In genomic region chr11:76778874-76779273, GRCh38 we compare ENCODE assay signal across 17 cellular contexts. TPM values are rescaled to one million over a fixed set of nuclear protein-coding genes. Genes with fewer than 3 reads are reported as not detected.
DNase-seq lines count a peak whose midpoint lies in the region; ATAC-seq, FAIRE-seq and TF ChIP-seq lines count a peak whose summit lies in the region.
"Had no signal": no experiment of that assay in that cellular context is flagged by ENCODE, and none has a peak within 500 bp of the region (broad histone marks: within the 10 kb centered on the region; RNA-seq: fewer than 3 reads in every experiment).

No MANE protein-coding gene starts in this region.

- H3K36me3 Mint-ChIP-seq in chondrocyte (ENCODE audit: low read depth) (peaks cover 10% of the 10 kb centered on the region), progenitor cell of endocrine pancreas (ENCODE audit: insufficient read depth) (peaks cover 7% of the 10 kb centered on the region)

- H3K27ac ChIP-seq in HepG2 (ENCODE audit: extremely low read length, insufficient read depth, low read length): no peak overlapping the region
- H3K27ac ChIP-seq: GM23248, HL-60 had no signal

- intact Hi-C loops in HepG2 (cut with micrococcal nuclease; ENCODE audit: unreplicated experiment): no loop called here

- no peaks in the 10 kb centered on the region for H3K36me3 ChIP-seq in HepG2 (replicated peaks in 1 of 2; ENCODE audit: control insufficient read depth in 1 of 2, insufficient read depth in 2 of 2, low read length in 2 of 2)

- in situ Hi-C loops in HepG2 (cut with HindIII; ENCODE audit: extremely low pct_ligation_motif_present, low pct_unique_long_range_greater_than_20kb): no loop called here

- no peak overlapping the region for H3K4me3 ChIP-seq in HepG2 (replicated peaks in 1 of 3; ENCODE audit: insufficient read depth in 1 of 3, low read depth in 2 of 3, low read length in 3 of 3)
- H3K4me3 ChIP-seq: GM23248 had no signal

- no peak overlapping the region for H3K4me2 ChIP-seq in HepG2 (ENCODE audit: low read depth, low read length)

- no TSS peak for BruUV-seq in HepG2 (replicated peaks; lab: Mats Ljungman, UMichigan)

- ATAC-seq in HepG2 (no peak), HG02885 (IDR thresholded peaks at IDR 0.05; ENCODE audit: poor library complexity, unreplicated experiment) (no peak)

- POLR2A ChIA-PET in HepG2 (lab: Yijun Ruan, JAX): interaction anchor here (1.7 kb wide), 1 partner anchor 9 kb away, joined by 3 read pairs; no protein-coding TSS in a partner anchor

- no peaks in the 10 kb centered on the region for H3K27me3 Mint-ChIP-seq in chondrocyte (ENCODE audit: low read depth)
- no peaks in the 10 kb centered on the region for H3K27me3 Mint-ChIP-seq in progenitor cell of endocrine pancreas

- CTCF ChIA-PET in HepG2 (lab: Yijun Ruan, JAX; ENCODE audit: low intra/inter-chr PET ratio, low total read pairs): no interaction called here

- no peak for FAIRE-seq in HepG2 (lab: Jason Lieb, UNC)
- FAIRE-seq: GM12891 had no signal

- no peak overlapping the region for H3K9ac ChIP-seq in HepG2 (ENCODE audit: insufficient read depth, low read depth, low read length)
- H3K9ac ChIP-seq: GM23248 had no signal

- H3K4me3 Mint-ChIP-seq in chondrocyte (ENCODE audit: unreplicated experiment) (no peak overlapping the region), progenitor cell of endocrine pancreas (ENCODE audit: low read depth) (no peak overlapping the region)
- H3K4me3 Mint-ChIP-seq: CD8-positive, alpha-beta memory T cell had no signal

- TF ChIP-seq EP300 in HepG2 (IDR thresholded peaks at IDR 0.05; ENCODE audit: low read depth in 2 of 2, low read length in 2 of 2) (no peak), HepG2 (CRISPR knock-in tag; IDR thresholded peaks at IDR 0.05; ENCODE audit: borderline replicate concordance) (no peak)

- H3K4me1 ChIP-seq in HepG2 (ENCODE audit: insufficient read depth, low read length): peaks cover 48% of the 10 kb centered on the region

- H3K9me3 Mint-ChIP-seq in chondrocyte (ENCODE audit: low read depth) (peaks cover 16% of the 10 kb centered on the region), progenitor cell of endocrine pancreas (ENCODE audit: low read depth) (peaks cover 13% of the 10 kb centered on the region)

- TF ChIP-seq POLR2A in HepG2 (IDR thresholded peaks at IDR 0.05; ENCODE audit: insufficient read depth in 1 of 2, low read depth in 2 of 2, low read length in 2 of 2): no peak

- no peaks in the 10 kb centered on the region for H4K20me1 ChIP-seq in HepG2 (ENCODE audit: insufficient read depth, low read length)

- no peaks in the 10 kb centered on the region for H3K27me3 ChIP-seq in HepG2 (ENCODE audit: control insufficient read depth in 1 of 2, insufficient read depth in 2 of 2, low read length in 2 of 2)

- H3K27ac Mint-ChIP-seq in chondrocyte (ENCODE audit: unreplicated experiment) (peak overlapping the region; percentile 5), progenitor cell of endocrine pancreas (peak overlapping the region; percentile 65)

- peaks cover 7% of the 10 kb centered on the region for H3K79me2 ChIP-seq in HepG2 (ENCODE audit: insufficient read depth, low read length)

- H3K4me1 Mint-ChIP-seq in chondrocyte (ENCODE audit: low read depth) (peaks cover 34% of the 10 kb centered on the region), progenitor cell of endocrine pancreas (ENCODE audit: low read depth) (peaks cover 24% of the 10 kb centered on the region)

- peaks cover 11% of the 10 kb centered on the region for H3K9me3 ChIP-seq in HepG2 (ENCODE audit: low read length)

- 94% methylated on average over 3 of the region's 3 CpGs for WGBS in HepG2 (ENCODE audit: low lambda C conversion rate)

- peak; percentile 29 for DNase-seq in Ammon's horn (ENCODE audit: low spot score)
- DNase-seq in chondrocyte (ENCODE audit: low spot score): peak; percentile 22
- no peak for DNase-seq in HepG2 (ENCODE audit: low spot score)
- DNase-seq in progenitor cell of endocrine pancreas (ENCODE audit: low spot score, unreplicated experiment): no peak
- DNase-seq in glomerular visceral epithelial cell (ENCODE audit: extremely low spot score): no peak
- DNase-seq in HuH-7.5 (ENCODE audit: low spot score): no peak
- DNase-seq in CD1c-positive myeloid dendritic cell (ENCODE audit: extremely low spot score): no peak
- DNase-seq: ACHN; CD8-positive, alpha-beta memory T cell; GM23248; H7; IMR-90; KG1 had no signal

- TF ChIP-seq CTCF in chondrocyte (IDR thresholded peaks at IDR 0.05) (no peak), HepG2 (CRISPR knock-in tag; IDR thresholded peaks at IDR 0.05) (no peak), progenitor cell of endocrine pancreas (IDR thresholded peaks at IDR 0.05; ENCODE audit: unreplicated experiment) (no peak)

- no peak for TF ChIP-seq RAD21 in HepG2 (CRISPR knock-in tag; IDR thresholded peaks at IDR 0.05)

- H2AFZ ChIP-seq in HepG2 (ENCODE audit: low read length): no peak overlapping the region
- H2AFZ ChIP-seq: GM23248 had no signal

TF ChIP-seq in HepG2, 621 proteins besides CTCF, POLR2A, EP300 and RAD21:
- TF ChIP-seq HNF4G (IDR thresholded peaks at IDR 0.05; ENCODE audit: borderline replicate concordance, low read depth, low read length) (no peak), HNF4G (CRISPR knock-in tag; IDR thresholded peaks at IDR 0.05; ENCODE audit: borderline replicate concordance, low read depth) (no peak), ZNF629 (CRISPR knock-in tag; conservative IDR thresholded peaks at IDR 0.05) (peak; percentile 41; the same call in 1 of the 2 replicates)
TF ChIP-seq in HepG2: peak in this region for 1.

RNA-seq across cellular contexts. Expression of gene TSKU, which starts 4.3 kb away (rescaled TPM):
- total RNA-seq in chondrocyte (41.7 to 46.2 TPM (median 42.3 TPM) in 3 replicates), HepG2 (2016; rRNA removed; fragmentation: Illumina TruSeq; extraction: Trizol) (11.9 and 21.4 TPM in 2 replicates), progenitor cell of endocrine pancreas (27.1 and 29.8 TPM in 2 replicates)
- 7.5 TPM in 2 replicates for total RNA-seq in HepG2 (2016; cell fraction: cytosol; rRNA removed; fragmentation: Illumina TruSeq; extraction: Trizol; ENCODE audit: low read depth)
- total RNA-seq in HepG2 (2016; cell fraction: insoluble cytoplasmic fraction; rRNA removed; fragmentation: Illumina TruSeq; extraction: Trizol): 10.8 and 20.0 TPM in 2 replicates
- total RNA-seq in HepG2 (2016; cell fraction: membrane; rRNA removed; fragmentation: Illumina TruSeq; extraction: Trizol): 20.4 and 22.9 TPM in 2 replicates
- total RNA-seq in HepG2 (2016; cell fraction: nucleus; rRNA removed; fragmentation: Illumina TruSeq; extraction: Trizol): 19.5 and 22.7 TPM in 2 replicates
- 20.3 and 27.9 TPM in 2 replicates for polyA plus RNA-seq in HepG2 (2011; rRNA removed)
- polyA plus RNA-seq in HepG2 (2011; cell fraction: cytosol; rRNA removed): 17.7 and 23.1 TPM in 2 replicates
- polyA plus RNA-seq in HepG2 (2011; cell fraction: nucleus; rRNA removed): 18.1 and 21.0 TPM in 2 replicates
- polyA plus RNA-seq in HepG2 (2012): 12.6 and 19.6 TPM in 2 replicates
- polyA plus RNA-seq in HepG2 (2016; cell fraction: cytosol; fragmentation: Illumina TruSeq; extraction: Trizol; ENCODE audit: low read depth): 8.7 and 9.4 TPM in 2 replicates
- polyA plus RNA-seq in HepG2 (2016; cell fraction: insoluble cytoplasmic fraction; fragmentation: Illumina TruSeq; extraction: Trizol; ENCODE audit: low read depth): 14.2 and 18.9 TPM in 2 replicates
- 23.1 and 23.6 TPM in 2 replicates for polyA plus RNA-seq in HepG2 (2016; cell fraction: membrane; fragmentation: Illumina TruSeq; extraction: Trizol; ENCODE audit: low read depth)
- polyA plus RNA-seq in HepG2 (2016; cell fraction: nucleus; fragmentation: Illumina TruSeq; extraction: Trizol; ENCODE audit: insufficient read depth, low read depth): 30.1 and 34.2 TPM in 2 replicates
- 66.3 and 74.4 TPM in 2 replicates for polyA minus RNA-seq in HepG2 (2011; rRNA and poly(A)+ RNA removed; ENCODE audit: low replicate concordance)
- polyA minus RNA-seq in HepG2 (2011; cell fraction: cytosol; rRNA and poly(A)+ RNA removed): 16.7 and 18.5 TPM in 2 replicates
- polyA minus RNA-seq in HepG2 (2011; cell fraction: nucleus; rRNA and poly(A)+ RNA removed): 11.3 and 15.5 TPM in 2 replicates
- polyA plus RNA-seq: CD14-positive monocyte; CD8-positive, alpha-beta memory T cell had no signal

Comparison
In these comparisons a context has a peak if more than half of its experiments do, and no peak if none do; other contexts are left out.
1. DNase-seq: peak in Ammon's horn (single experiment) and chondrocyte (single experiment); none in HepG2 (single experiment), progenitor cell of endocrine pancreas (single experiment), glomerular visceral epithelial cell (single experiment), HuH-7.5 (single experiment) and CD1c-positive myeloid dendritic cell (single experiment).